Comparison of ENCODE assay signal across 10 cellular contexts in the genomic region with DNA sequence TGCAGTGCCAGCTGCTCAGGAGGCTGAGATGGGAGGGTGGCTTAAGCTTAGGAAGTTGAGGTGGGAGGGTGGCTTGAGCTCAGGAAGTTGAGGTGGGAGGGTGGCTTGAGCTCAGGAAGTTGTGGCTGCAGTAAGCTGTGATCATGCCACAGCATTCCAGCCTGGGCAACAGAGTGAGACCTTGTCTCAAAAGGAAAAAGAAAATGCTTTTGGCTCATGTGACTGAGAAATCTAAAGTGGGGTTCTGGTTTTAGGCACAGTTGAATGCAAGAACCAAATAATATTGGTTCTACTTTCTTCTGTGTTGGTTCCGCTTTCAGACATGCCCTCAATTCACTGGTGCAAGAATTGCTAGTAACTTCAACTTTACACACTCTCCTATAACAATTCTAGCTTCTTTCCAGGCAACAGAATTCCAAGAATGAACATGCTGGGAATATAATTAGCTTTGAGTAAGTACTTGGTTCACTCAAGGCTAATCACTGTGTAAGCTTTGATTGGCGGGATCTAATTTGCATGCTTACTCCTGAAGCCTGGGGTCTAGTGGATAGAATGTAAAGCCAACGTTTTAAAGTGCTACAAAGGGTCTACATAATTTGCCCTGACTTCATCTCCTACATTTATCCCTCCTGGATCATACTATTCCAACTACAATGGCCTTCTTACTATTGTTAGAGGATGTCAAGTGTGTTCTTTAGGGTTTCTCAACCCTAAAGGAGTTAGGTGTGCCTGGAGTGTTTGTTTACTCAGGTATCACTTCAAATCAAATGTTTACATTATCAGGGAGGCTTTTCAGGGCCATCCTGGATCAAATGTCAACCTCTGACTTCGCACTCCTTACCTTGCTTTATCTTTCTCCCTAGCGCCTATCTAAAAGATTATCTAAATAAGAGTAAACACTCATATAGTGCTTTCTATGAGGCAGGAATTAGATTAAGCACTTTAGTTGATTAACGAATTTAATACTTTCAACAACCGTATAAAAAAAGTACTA.
DNase-seq lines count a peak whose midpoint lies in the region; ATAC-seq, FAIRE-seq and TF ChIP-seq lines count a peak whose summit lies in the region.
"Had no signal": no experiment of that assay in that cellular context is flagged by ENCODE, and none has a peak within 500 bp of the region (broad histone marks: within the 10 kb centered on the region; RNA-seq: fewer than 3 reads in every experiment).

No MANE protein-coding gene starts in this region.

- peaks cover 25 to 42% of the 10 kb centered on the region in 2 donors for H3K4me1 Mint-ChIP-seq in natural killer cell

- peak overlapping the region in 1 of 2 donors; percentile 62 for H3K27ac Mint-ChIP-seq in natural killer cell
- H3K27ac Mint-ChIP-seq: activated naive CD4-positive, alpha-beta T cell treated with anti-CD3 and anti-CD28 coated beads, Interleukin-2, amount 50 U/mL, for 72 hours had no signal

- no peaks in the 10 kb centered on the region for H3K9me3 Mint-ChIP-seq in natural killer cell
- H3K9me3 Mint-ChIP-seq: activated naive CD4-positive, alpha-beta T cell treated with anti-CD3 and anti-CD28 coated beads, Interleukin-2, amount 50 U/mL, for 72 hours had no signal

- H3K27me3 Mint-ChIP-seq in natural killer cell (ENCODE audit: low read depth in 2 of 2), result peaks cover 7 to 8% of the 10 kb centered on the region in 2 donors

- TF ChIP-seq CTCF in natural killer cell (IDR thresholded peaks at IDR 0.05), result no peak

- FAIRE-seq in H54 (lab: Jason Lieb, UNC), result no peak
- FAIRE-seq: A204.1 had no signal

- intact Hi-C loops in natural killer cell (cut with micrococcal nuclease), result no loop called here
- intact Hi-C loops in posterior vena cava (cut with DNase I), result loop anchor here in 1 of 2 donors (5.0 kb wide), 1 partner anchor 1594 kb away; no protein-coding TSS in a partner anchor

- H3K4me3 Mint-ChIP-seq in natural killer cell, result peak overlapping the region; percentile 78

- H3K36me3 Mint-ChIP-seq in natural killer cell, result no peaks in the 10 kb centered on the region
- H3K36me3 Mint-ChIP-seq: activated naive CD4-positive, alpha-beta T cell treated with anti-CD3 and anti-CD28 coated beads, Interleukin-2, amount 50 U/mL, for 72 hours had no signal

- TF ChIP-seq POLR2A in H54 (IDR thresholded peaks at IDR 0.05; ENCODE audit: low read depth, low read length), result no peak

- DNase-seq in NCI-H2107 treated with DMSO at 0.1 percent for 48 hours (lab: John Stamatoyannopoulos, UW; ENCODE audit: unreplicated experiment) (peak; percentile 73), NCI-H2107 (lab: John Stamatoyannopoulos, UW) (no peak), RPMI7951 (ENCODE audit: low read depth) (peak; percentile 38), natural killer cell (no peak), H54 (ENCODE audit: insufficient read length, low spot score) (no peak), posterior vena cava (ENCODE audit: low spot score) (no peak)

- ATAC-seq in HG03139 (IDR thresholded peaks at IDR 0.05; ENCODE audit: unreplicated experiment) (peak; percentile 71), natural killer cell (peak in 2 of 3 donors; percentile 52 to 84), HG02798 (IDR thresholded peaks at IDR 0.05; ENCODE audit: poor library complexity, unreplicated experiment) (no peak)

Comparison
In these comparisons a context has a peak if more than half of its experiments do, and no peak if none do; other contexts are left out.
1. DNase-seq: peak in NCI-H2107 treated with DMSO at 0.1 percent for 48 hours (single experiment) and RPMI7951 (single experiment); none in NCI-H2107 (single experiment), natural killer cell (single experiment), H54 (single experiment) and posterior vena cava (single experiment).